1 cellular context compared by ENCODE assay signal in the genomic region with DNA sequence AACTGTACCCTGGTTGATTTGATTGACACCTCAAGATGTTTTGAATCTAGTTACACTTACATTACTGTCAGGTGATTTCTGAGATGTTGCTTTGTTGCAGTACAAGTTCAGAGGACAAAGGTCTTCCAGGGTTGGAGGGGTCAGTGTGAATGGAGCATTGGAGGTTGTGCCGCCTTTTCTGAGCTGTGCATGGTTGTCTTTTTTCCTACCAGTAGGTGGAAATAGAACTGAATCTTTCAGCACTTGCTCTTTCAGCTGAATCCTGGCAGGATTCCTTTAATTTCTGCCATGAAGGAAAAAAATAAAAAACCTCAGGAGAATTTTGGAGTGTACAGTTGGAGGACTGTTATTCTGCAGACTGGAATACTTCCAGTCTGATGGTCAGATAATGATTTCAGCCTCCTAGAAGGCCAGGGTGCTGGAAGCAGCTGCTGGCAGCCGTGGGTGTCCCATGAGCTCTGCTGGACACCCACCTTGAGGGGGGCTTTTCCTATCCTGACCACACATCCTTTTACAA.
TF ChIP-seq lines count a peak whose summit lies in the region.

No MANE protein-coding gene starts in this region.

TF ChIP-seq in A549, 52 proteins besides CTCF, POLR2A, EP300 and RAD21 (continued from another document):
- TF ChIP-seq, protein P1, sequence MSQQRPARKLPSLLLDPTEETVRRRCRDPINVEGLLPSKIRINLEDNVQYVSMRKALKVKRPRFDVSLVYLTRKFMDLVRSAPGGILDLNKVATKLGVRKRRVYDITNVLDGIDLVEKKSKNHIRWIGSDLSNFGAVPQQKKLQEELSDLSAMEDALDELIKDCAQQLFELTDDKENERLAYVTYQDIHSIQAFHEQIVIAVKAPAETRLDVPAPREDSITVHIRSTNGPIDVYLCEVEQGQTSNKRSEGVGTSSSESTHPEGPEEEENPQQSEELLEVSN (IDR thresholded peaks at IDR 0.05; ENCODE audit: borderline replicate concordance, low read depth), result no peak
